ENCODE assay signal across 1 cellular context in the genomic region with DNA sequence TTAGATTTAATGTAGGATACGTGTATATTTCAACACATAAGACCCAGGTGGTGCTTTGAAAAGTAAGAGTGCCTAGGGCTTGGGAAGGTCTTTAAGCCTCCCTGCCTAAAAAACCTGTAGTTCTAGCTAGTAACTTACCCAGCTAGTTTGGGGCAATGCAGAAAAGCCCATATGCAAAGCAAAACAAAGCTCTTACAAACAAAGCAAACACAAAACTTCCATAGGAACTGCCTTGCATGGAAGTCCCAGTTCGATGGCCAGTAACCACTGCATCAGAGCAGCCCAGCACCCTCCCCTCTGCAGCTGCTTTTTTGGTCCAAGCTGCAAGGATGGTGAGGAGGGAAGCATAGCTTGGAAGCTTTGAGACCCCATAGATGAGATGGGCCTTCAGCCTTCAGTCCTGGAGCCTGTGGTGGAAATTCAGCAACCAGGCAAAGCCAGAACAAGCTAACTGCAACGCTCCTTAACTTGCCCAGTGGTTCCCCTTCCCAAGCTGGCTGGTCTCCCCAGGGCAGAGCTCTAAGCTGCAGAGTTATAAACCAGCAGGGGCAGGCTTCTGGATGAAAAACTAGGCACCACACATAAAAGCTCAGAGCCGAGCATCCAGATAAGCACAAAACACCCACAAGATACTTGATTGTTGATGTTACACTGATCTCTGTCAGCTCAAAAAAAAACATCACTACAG.
TF ChIP-seq lines count a peak whose summit lies in the region.

No MANE protein-coding gene starts in this region.

TF ChIP-seq in A549, 52 proteins besides CTCF, POLR2A, EP300 and RAD21:
- TF ChIP-seq, protein P1, sequence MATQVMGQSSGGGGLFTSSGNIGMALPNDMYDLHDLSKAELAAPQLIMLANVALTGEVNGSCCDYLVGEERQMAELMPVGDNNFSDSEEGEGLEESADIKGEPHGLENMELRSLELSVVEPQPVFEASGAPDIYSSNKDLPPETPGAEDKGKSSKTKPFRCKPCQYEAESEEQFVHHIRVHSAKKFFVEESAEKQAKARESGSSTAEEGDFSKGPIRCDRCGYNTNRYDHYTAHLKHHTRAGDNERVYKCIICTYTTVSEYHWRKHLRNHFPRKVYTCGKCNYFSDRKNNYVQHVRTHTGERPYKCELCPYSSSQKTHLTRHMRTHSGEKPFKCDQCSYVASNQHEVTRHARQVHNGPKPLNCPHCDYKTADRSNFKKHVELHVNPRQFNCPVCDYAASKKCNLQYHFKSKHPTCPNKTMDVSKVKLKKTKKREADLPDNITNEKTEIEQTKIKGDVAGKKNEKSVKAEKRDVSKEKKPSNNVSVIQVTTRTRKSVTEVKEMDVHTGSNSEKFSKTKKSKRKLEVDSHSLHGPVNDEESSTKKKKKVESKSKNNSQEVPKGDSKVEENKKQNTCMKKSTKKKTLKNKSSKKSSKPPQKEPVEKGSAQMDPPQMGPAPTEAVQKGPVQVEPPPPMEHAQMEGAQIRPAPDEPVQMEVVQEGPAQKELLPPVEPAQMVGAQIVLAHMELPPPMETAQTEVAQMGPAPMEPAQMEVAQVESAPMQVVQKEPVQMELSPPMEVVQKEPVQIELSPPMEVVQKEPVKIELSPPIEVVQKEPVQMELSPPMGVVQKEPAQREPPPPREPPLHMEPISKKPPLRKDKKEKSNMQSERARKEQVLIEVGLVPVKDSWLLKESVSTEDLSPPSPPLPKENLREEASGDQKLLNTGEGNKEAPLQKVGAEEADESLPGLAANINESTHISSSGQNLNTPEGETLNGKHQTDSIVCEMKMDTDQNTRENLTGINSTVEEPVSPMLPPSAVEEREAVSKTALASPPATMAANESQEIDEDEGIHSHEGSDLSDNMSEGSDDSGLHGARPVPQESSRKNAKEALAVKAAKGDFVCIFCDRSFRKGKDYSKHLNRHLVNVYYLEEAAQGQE (IDR thresholded peaks at IDR 0.05): no peak
- TF ChIP-seq TFCP2L1 (CRISPR knock-in tag; IDR thresholded peaks at IDR 0.05) (no peak), POLR2AphosphoS2 (conservative IDR thresholded peaks at IDR 0.05; ENCODE audit: low read length) (no peak), JUNB (IDR thresholded peaks at IDR 0.05) (no peak), FOSB (CRISPR knock-in tag; IDR thresholded peaks at IDR 0.05) (no peak)
